In genomic region chr11:131859811-131860210, GRCh38 we compare ENCODE assay signal across 26 cellular contexts.
DNase-seq lines count a peak whose midpoint lies in the region; ATAC-seq and TF ChIP-seq lines count a peak whose summit lies in the region.
"Had no signal": no experiment of that assay in that cellular context is flagged by ENCODE, and none has a peak within 500 bp of the region (broad histone marks: within the 10 kb centered on the region; RNA-seq: fewer than 3 reads in every experiment).

No MANE protein-coding gene starts in this region.

- H3K27ac ChIP-seq in PC-3 (ENCODE audit: low read length) = no peak overlapping the region
- H3K27ac ChIP-seq: neural progenitor cell, RWPE1, tibial artery, VCaP had no signal

- POLR2A ChIA-PET in PC-3 (lab: Charles Lee; ENCODE audit: unreplicated experiment) = no interaction called here

- H3K4me3 ChIP-seq in foreskin fibroblast (ENCODE audit: low read depth in 1 of 2, low read length in 2 of 2) = no peak overlapping the region
- no peak overlapping the region for H3K4me3 ChIP-seq in PC-3 (ENCODE audit: low read length)
- H3K4me3 ChIP-seq: neural progenitor cell, tibial artery had no signal

- H3K27ac Mint-ChIP-seq in HFFc6 = no peak overlapping the region; the same call in 1 of the 2 replicates
- H3K27ac Mint-ChIP-seq: activated CD4-positive, alpha-beta memory T cell treated with anti-CD3 and anti-CD28 coated beads, Interleukin-2, amount 10 ng/mL, durations not matched to agents 7 days and 5 days; CD4-positive, CD25-positive, alpha-beta regulatory T cell; IgD-negative memory B cell; neural progenitor cell had no signal

- H3K27me3 Mint-ChIP-seq in HFFc6 (ENCODE audit: insufficient read depth) = peaks cover 4% of the 10 kb centered on the region; the same call in 1 of the 2 replicates
- H3K27me3 Mint-ChIP-seq: activated CD4-positive, alpha-beta memory T cell treated with anti-CD3 and anti-CD28 coated beads, Interleukin-2, amount 10 ng/mL, durations not matched to agents 7 days and 5 days; brain; CD4-positive, CD25-positive, alpha-beta regulatory T cell; IgD-negative memory B cell had no signal

- H3K27me3 ChIP-seq in PC-3 (ENCODE audit: low read length) = peaks cover 48% of the 10 kb centered on the region
- H3K27me3 ChIP-seq: neural progenitor cell had no signal

- H3K4me2 ChIP-seq in PC-3 (ENCODE audit: low read length) = no peak overlapping the region
- H3K4me2 ChIP-seq: neural progenitor cell had no signal

- CTCF ChIA-PET in PC-3 (lab: Charles Lee) = no interaction called here

- no peak overlapping the region for H3K9ac ChIP-seq in PC-3 (ENCODE audit: low read length)
- H3K9ac ChIP-seq: neural progenitor cell had no signal

- BruUV-seq in PC-3 (replicated peaks; lab: Mats Ljungman, UMichigan) = no TSS peak

- H3K36me3 ChIP-seq in PC-3 (ENCODE audit: low read depth, low read length) = no peaks in the 10 kb centered on the region
- H3K36me3 ChIP-seq: neural progenitor cell, tibial artery had no signal

- no peaks in the 10 kb centered on the region for H3K36me3 Mint-ChIP-seq in HFFc6 (ENCODE audit: low read depth)
- H3K36me3 Mint-ChIP-seq: brain; CD4-positive, CD25-positive, alpha-beta regulatory T cell; IgD-negative memory B cell; neural progenitor cell had no signal

- H3K4me1 ChIP-seq in PC-3 (ENCODE audit: insufficient read depth, low read length) = no peaks in the 10 kb centered on the region
- H3K4me1 ChIP-seq: tibial artery had no signal

- no peaks in the 10 kb centered on the region for H3K9me2 ChIP-seq in PC-3 (replicated peaks; ENCODE audit: low read length)

- H3K4me1 Mint-ChIP-seq in HFFc6 (ENCODE audit: low read depth) = peaks cover 11% of the 10 kb centered on the region
- H3K4me1 Mint-ChIP-seq: activated CD4-positive, alpha-beta memory T cell treated with anti-CD3 and anti-CD28 coated beads, Interleukin-2, amount 10 ng/mL, durations not matched to agents 7 days and 5 days; CD4-positive, CD25-positive, alpha-beta regulatory T cell; IgD-negative memory B cell had no signal

- no peaks in the 10 kb centered on the region for H3K9me3 ChIP-seq in PC-3 (ENCODE audit: low read length)
- H3K9me3 ChIP-seq: tibial artery had no signal

- intact Hi-C loops in PC-3 (cut with micrococcal nuclease) = no loop called here

- no peaks in the 10 kb centered on the region for H3K9me3 Mint-ChIP-seq in HFFc6
- H3K9me3 Mint-ChIP-seq: brain, IgD-negative memory B cell, neural progenitor cell had no signal

- H2AFZ ChIP-seq in PC-3 (ENCODE audit: low read length) = no peak overlapping the region
- H2AFZ ChIP-seq: neural progenitor cell had no signal

- DNase-seq in AG08395 (ENCODE audit: low spot score) (peak; percentile 44), HFFc6 (peak; percentile 9), astrocyte of the hippocampus (ENCODE audit: low read depth, low spot score) (peak; percentile 16), foreskin fibroblast (peak; percentile 67 to 82), NCI-H1105 treated with DMSO at 0.1 percent for 48 hours (lab: John Stamatoyannopoulos, UW) (no peak), NCI-H82 (lab: John Stamatoyannopoulos, UW) (no peak), PC-3 (no peak)
- DNase-seq in activated naive CD4-positive, alpha-beta T cell treated with anti-CD3 and anti-CD28 coated beads, Interleukin-2, amount 50 U/mL, for 16 hours = no peak
- DNase-seq: activated CD4-positive, alpha-beta memory T cell treated with anti-CD3 and anti-CD28 coated beads, Interleukin-2, amount 10 ng/mL, durations not matched to agents 7 days and 5 days; activated naive CD4-positive, alpha-beta T cell treated with Interleukin-2 at 50 U/mL for 16 hours; activated T-cell treated with anti-CD3 and anti-CD28 coated beads, Interleukin-2, amount 50 U/mL, for 1 hour; CD4-positive, CD25-positive, alpha-beta regulatory T cell; DND-41; hypothalamus; left cardiac atrium; midbrain; NCI-H187 treated with DMSO at 0.1 percent for 48 hours; NCI-H345; retina; stimulated activated naive CD4-positive, alpha-beta T cell treated with Interleukin-2 at 50 U/mL for 16 hours; tibial artery had no signal

- H3K4me3 Mint-ChIP-seq in HFFc6 = no peak overlapping the region
- H3K4me3 Mint-ChIP-seq: activated CD4-positive, alpha-beta memory T cell treated with anti-CD3 and anti-CD28 coated beads, Interleukin-2, amount 10 ng/mL, durations not matched to agents 7 days and 5 days; CD4-positive, CD25-positive, alpha-beta regulatory T cell; IgD-negative memory B cell; neural progenitor cell had no signal

- TF ChIP-seq CTCF in HFFc6 (IDR thresholded peaks at IDR 0.05) (no peak), foreskin fibroblast (IDR thresholded peaks at IDR 0.05; ENCODE audit: low read depth, low read length) (no peak), PC-3 (conservative IDR thresholded peaks at IDR 0.05; ENCODE audit: low read depth, low read length) (no peak)

- ATAC-seq in PC-3 = no peak

- no peaks in the 10 kb centered on the region for H3F3A ChIP-seq in PC-3 (ENCODE audit: low read length, unreplicated experiment)

- no peaks in the 10 kb centered on the region for H4K20me1 ChIP-seq in PC-3 (ENCODE audit: low read length)

- H3K79me2 ChIP-seq in PC-3 (ENCODE audit: low read length) = no peaks in the 10 kb centered on the region

Comparison
In these comparisons a context has a peak if more than half of its experiments do, and no peak if none do; other contexts are left out.
1. DNase-seq: peak in AG08395 (single experiment), HFFc6 (single experiment), astrocyte of the hippocampus (single experiment) and foreskin fibroblast (2 of 2); none in NCI-H1105 treated with DMSO at 0.1 percent for 48 hours (single experiment), NCI-H82 (single experiment), PC-3 (single experiment) and activated naive CD4-positive, alpha-beta T cell treated with anti-CD3 and anti-CD28 coated beads, Interleukin-2, amount 50 U/mL, for 16 hours (single experiment).